9 cellular contexts compared by ENCODE assay signal in genomic region chr14:70654609-70655008, GRCh38. TPM values are rescaled to one million over a fixed set of nuclear protein-coding genes. Genes with fewer than 3 reads are reported as not detected.
DNase-seq lines count a peak whose midpoint lies in the region; ATAC-seq and TF ChIP-seq lines count a peak whose summit lies in the region.
"Had no signal": no experiment of that assay in that cellular context is flagged by ENCODE, and none has a peak within 500 bp of the region (broad histone marks: within the 10 kb centered on the region; RNA-seq: fewer than 3 reads in every experiment).

No MANE protein-coding gene starts in this region.

- no peaks in the 10 kb centered on the region for H3K27me3 Mint-ChIP-seq in activated B cell treated with CpG ODN at 0.5 μM for 24 hours
- no peaks in the 10 kb centered on the region for H3K27me3 Mint-ChIP-seq in naive thymus-derived CD4-positive, alpha-beta T cell

- H3K27ac Mint-ChIP-seq in activated B cell treated with CpG ODN at 0.5 μM for 24 hours, result peak overlapping the region; percentile 98
- peak overlapping the region; percentile 94 to 99 (median 98) for H3K27ac Mint-ChIP-seq in naive thymus-derived CD4-positive, alpha-beta T cell

- TF ChIP-seq CTCF in GM13977 (IDR thresholded peaks at IDR 0.05; ENCODE audit: extremely low read depth, insufficient read depth, missing control alignments) (no peak), activated B cell treated with CpG ODN at 0.5 μM for 24 hours (IDR thresholded peaks at IDR 0.05) (no peak)

- peak overlapping the region; percentile 80 for H3K4me3 Mint-ChIP-seq in activated B cell treated with CpG ODN at 0.5 μM for 24 hours
- peak overlapping the region; percentile 76 to 89 (median 85) for H3K4me3 Mint-ChIP-seq in naive thymus-derived CD4-positive, alpha-beta T cell

- H3K9me3 ChIP-seq in naive thymus-derived CD4-positive, alpha-beta T cell (ENCODE audit: control insufficient read depth in 2 of 3, low read length in 3 of 3), result no peaks in the 10 kb centered on the region
- H3K9me3 ChIP-seq in MG63, result no peaks in the 10 kb centered on the region
- H3K9me3 ChIP-seq: psoas muscle had no signal

- in situ Hi-C loops in GM13977 (cut with MboI; ENCODE audit: low pct_unique_long_range_greater_than_20kb, low sequenced_read_pairs, unreplicated experiment), result no loop called here

- H3K4me3 ChIP-seq in naive thymus-derived CD4-positive, alpha-beta T cell (ENCODE audit: low read length), result peak overlapping the region; percentile 43
- no peak overlapping the region for H3K4me3 ChIP-seq in MG63
- H3K4me3 ChIP-seq: psoas muscle had no signal

- peaks cover 37% of the 10 kb centered on the region for H3K36me3 Mint-ChIP-seq in activated B cell treated with CpG ODN at 0.5 μM for 24 hours (ENCODE audit: low read depth)
- H3K36me3 Mint-ChIP-seq in naive thymus-derived CD4-positive, alpha-beta T cell, result peaks cover 5 to 48% (median 22%) of the 10 kb centered on the region in 5 donors

- H3K9me3 Mint-ChIP-seq in activated B cell treated with CpG ODN at 0.5 μM for 24 hours, result no peaks in the 10 kb centered on the region
- H3K9me3 Mint-ChIP-seq in naive thymus-derived CD4-positive, alpha-beta T cell, result peaks cover 0 to 3% (median 0%) of the 10 kb centered on the region in 11 donors

- ATAC-seq in HG02759 (IDR thresholded peaks at IDR 0.05; ENCODE audit: unreplicated experiment) (peak; percentile 31), activated B cell treated with CpG ODN at 0.5 μM for 24 hours (ENCODE audit: low read depth) (no peak), HG02981 (IDR thresholded peaks at IDR 0.05; ENCODE audit: unreplicated experiment) (no peak), left lobe of liver (no peak)
- ATAC-seq in naive thymus-derived CD4-positive, alpha-beta T cell, result no peak
- ATAC-seq: psoas muscle had no signal

- peak; percentile 34 for DNase-seq in GM13977 (ENCODE audit: low spot score)
- DNase-seq in activated B cell treated with CpG ODN at 0.5 μM for 24 hours, result no peak
- peak in 6 of 9 donors; percentile 37 to 56 (median 40) for DNase-seq in naive thymus-derived CD4-positive, alpha-beta T cell
- no peak for DNase-seq in COR-L47 (lab: John Stamatoyannopoulos, UW)
- no peak for DNase-seq in MG63
- no peak for DNase-seq in left lobe of liver (ENCODE audit: low spot score)
- DNase-seq: psoas muscle had no signal

- POLR2A ChIA-PET in activated B cell treated with CpG ODN at 0.5 μM for 24 hours (lab: Charles Lee), result interaction anchor here (0.7 to 10.9 kb wide), 12 partner anchors 11 to 1045 kb away, joined by 3 to 172 read pairs (median 4); partner anchors contain the start of genes MAP3K9 and TTC9
- POLR2A ChIA-PET in naive thymus-derived CD4-positive, alpha-beta T cell (lab: Charles Lee), result interaction anchor here (0.7 to 13.4 kb wide), 5 partner anchors 8 to 25 kb away, joined by 3 to 313 read pairs (median 5); partner anchors contain the start of gene TTC9

- intact Hi-C loops in activated B cell treated with CpG ODN at 0.5 μM for 24 hours (cut with micrococcal nuclease), result loop anchor here (1.0 to 10.0 kb wide), 3 partner anchors 12 to 1040 kb away; partner anchors contain the start of gene SUSD6
- intact Hi-C loops in naive thymus-derived CD4-positive, alpha-beta T cell (cut with micrococcal nuclease), result loop anchor here (1.0 to 10.0 kb wide), 11 partner anchors 13 to 1040 kb away; partner anchors contain the start of genes MAP3K9 (in 2 of the 2), MED6 (in 2 of the 2), TTC9 (in 2 of the 2) and COX16 (in 1 of the 2)

- no peaks in the 10 kb centered on the region for H3K27me3 ChIP-seq in naive thymus-derived CD4-positive, alpha-beta T cell (ENCODE audit: control insufficient read depth in 2 of 2, insufficient read depth in 2 of 2, low read length in 2 of 2)
- no peaks in the 10 kb centered on the region for H3K27me3 ChIP-seq in MG63

- H3K27ac ChIP-seq in naive thymus-derived CD4-positive, alpha-beta T cell (ENCODE audit: low read depth, low read length), result peak overlapping the region; percentile 84
- H3K27ac ChIP-seq: psoas muscle had no signal

- CTCF ChIA-PET in activated B cell treated with CpG ODN at 0.5 μM for 24 hours (lab: Charles Lee), result interaction anchor here (0.7 to 1.3 kb wide), 3 partner anchors 11 to 65 kb away, joined by 3 to 6 read pairs (median 4); no protein-coding TSS in a partner anchor
- CTCF ChIA-PET in naive thymus-derived CD4-positive, alpha-beta T cell (lab: Charles Lee), result interaction anchor here (1.0 to 5.6 kb wide), 3 partner anchors 11 to 59 kb away, joined by 4 to 63 read pairs (median 4); partner anchors contain the start of gene TTC9

- peaks cover 82% of the 10 kb centered on the region for H3K4me1 Mint-ChIP-seq in activated B cell treated with CpG ODN at 0.5 μM for 24 hours
- H3K4me1 Mint-ChIP-seq in naive thymus-derived CD4-positive, alpha-beta T cell, result peaks cover 70 to 97% (median 92%) of the 10 kb centered on the region in 7 donors

- peaks cover 0 to 4% (median 0%) of the 10 kb centered on the region in 3 experiments for H3K36me3 ChIP-seq in naive thymus-derived CD4-positive, alpha-beta T cell (ENCODE audit: control insufficient read depth in 2 of 3, insufficient read depth in 3 of 3, low read length in 3 of 3)
- H3K36me3 ChIP-seq in MG63, result no peaks in the 10 kb centered on the region

- H3K4me1 ChIP-seq in naive thymus-derived CD4-positive, alpha-beta T cell (ENCODE audit: control insufficient read depth in 2 of 2, insufficient read depth in 2 of 2, low read length in 2 of 2), result peaks cover 55 to 79% of the 10 kb centered on the region in 2 donors
- H3K4me1 ChIP-seq: psoas muscle had no signal

RNA-seq across cellular contexts. Expression of gene TTC9, which starts 12.9 kb away (rescaled TPM):
- 11.1 and 12.4 TPM in 2 replicates for total RNA-seq in activated B cell treated with CpG ODN at 0.5 μM for 24 hours
- 10 to 100 TPM; 10.1 to 35.5 (median 14.0) TPM for total RNA-seq in naive thymus-derived CD4-positive, alpha-beta T cell
- polyA plus RNA-seq in naive thymus-derived CD4-positive, alpha-beta T cell, result 10 to 100 TPM; 11.6 to 17.9 TPM
- total RNA-seq in MG63 (2014; rRNA removed; shearing (Covaris generic); ENCODE audit: low replicate concordance), result not detected in 2 replicates
- 0.23 TPM for total RNA-seq in left lobe of liver

RNA-seq across cellular contexts. Expression of gene MED6, which starts 54.2 kb away (rescaled TPM):
- 50.5 and 57.0 TPM in 2 replicates for total RNA-seq in activated B cell treated with CpG ODN at 0.5 μM for 24 hours
- 10 to 100 TPM; 53.4 to 97.0 (median 67.1) TPM for total RNA-seq in naive thymus-derived CD4-positive, alpha-beta T cell
- polyA plus RNA-seq in naive thymus-derived CD4-positive, alpha-beta T cell, result 10 to 100 TPM; 40.3 to 40.6 TPM
- total RNA-seq in MG63 (2014; rRNA removed; shearing (Covaris generic); ENCODE audit: low replicate concordance), result 19.2 and 28.2 TPM in 2 replicates
- 10.2 TPM for total RNA-seq in left lobe of liver

Comparison
In these comparisons a context has a peak if more than half of its experiments do, and no peak if none do; other contexts are left out.
1. DNase-seq: peak in GM13977 (single experiment) and naive thymus-derived CD4-positive, alpha-beta T cell (6 of 9); none in activated B cell treated with CpG ODN at 0.5 μM for 24 hours (single experiment), COR-L47 (single experiment), MG63 (single experiment) and left lobe of liver (single experiment).